In the genomic region with DNA sequence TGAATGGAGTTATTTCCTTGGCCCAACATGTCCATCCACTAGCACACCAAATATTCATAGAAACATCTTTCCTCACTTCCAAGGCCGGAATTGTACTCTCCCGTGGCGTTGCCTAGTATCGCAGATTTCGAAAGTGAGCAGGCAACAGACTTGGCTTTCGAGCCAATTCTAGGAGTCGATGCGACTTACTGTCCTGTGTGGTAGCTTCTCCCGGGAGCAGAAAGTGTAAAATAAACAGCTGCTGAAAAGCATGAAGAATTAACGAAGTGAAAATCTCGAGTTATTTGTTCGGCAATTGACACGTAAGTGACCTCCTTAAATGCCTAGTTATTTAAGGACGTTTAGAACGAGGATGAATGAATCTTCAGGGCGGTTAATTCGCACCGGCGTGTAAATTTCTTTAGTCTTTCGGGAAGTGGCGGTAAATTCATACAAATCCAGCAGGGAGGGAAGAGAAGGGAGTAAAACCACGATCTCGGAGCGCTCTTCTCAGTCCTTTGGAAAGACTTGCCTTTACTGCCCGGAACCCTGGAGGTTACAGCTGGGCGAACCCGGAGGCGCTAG, we compare ENCODE assay signal across 8 cellular contexts. TPM values are rescaled to one million over a fixed set of nuclear protein-coding genes. Genes with fewer than 3 reads are reported as not detected.
DNase-seq lines count a peak whose midpoint lies in the region; TF ChIP-seq lines count a peak whose summit lies in the region.

No MANE protein-coding gene starts in this region.

- POLR2A ChIA-PET in BJ (lab: Charles Lee): no interaction called here

- TF ChIP-seq CTCF in BJ (IDR thresholded peaks at IDR 0.05; ENCODE audit: insufficient read depth, low read depth, low read length) (no peak), Peyer's patch (IDR thresholded peaks at IDR 0.05) (no peak), chondrocyte (IDR thresholded peaks at IDR 0.05) (no peak)

- no peaks in the 10 kb centered on the region for H3K9me3 Mint-ChIP-seq in chondrocyte (ENCODE audit: low read depth)

- no peaks in the 10 kb centered on the region for H3K9me3 ChIP-seq in Peyer's patch

- H3K36me3 Mint-ChIP-seq in chondrocyte (ENCODE audit: low read depth): no peaks in the 10 kb centered on the region

- H3K27me3 ChIP-seq in BJ (ENCODE audit: control insufficient read depth, insufficient read depth, low read length) (peaks cover 8% of the 10 kb centered on the region), H7 (ENCODE audit: control insufficient read depth, insufficient read depth, low read length) (peaks cover 17% of the 10 kb centered on the region), Peyer's patch (no peaks in the 10 kb centered on the region)

- peak overlapping the region; percentile 57 for H3K4me3 ChIP-seq in BJ (ENCODE audit: low read depth, low read length)
- peak overlapping the region; percentile 93 for H3K4me3 ChIP-seq in H7 (ENCODE audit: insufficient read depth, low read depth, low read length)
- peak overlapping the region; percentile 54 to 99 (median 86) for H3K4me3 ChIP-seq in Peyer's patch

- peaks cover 47% of the 10 kb centered on the region for H3K4me1 Mint-ChIP-seq in chondrocyte (ENCODE audit: low read depth)

- peak overlapping the region; percentile 52 to 96 (median 88) for H3K27ac ChIP-seq in Peyer's patch

- peaks cover 0 to 31% (median 0%) of the 10 kb centered on the region in 4 donors for H3K4me1 ChIP-seq in Peyer's patch

- peak overlapping the region; percentile 81 for H3K27ac Mint-ChIP-seq in chondrocyte (ENCODE audit: unreplicated experiment)

- CTCF ChIA-PET in BJ (lab: Yijun Ruan, JAX): interaction anchor here (1.0 to 2.5 kb wide), 4 partner anchors 11 to 408 kb away, joined by 3 to 8 read pairs (median 4); no protein-coding TSS in a partner anchor

- no peak for TF ChIP-seq POLR2A in Peyer's patch (IDR thresholded peaks at IDR 0.05)

- no peak for DNase-seq in BJ (ENCODE audit: low read depth)
- DNase-seq in H7: peak; percentile 26
- peak in 1 of 3 donors; percentile 68 for DNase-seq in Peyer's patch
- no peak for DNase-seq in chondrocyte (ENCODE audit: low spot score)
- DNase-seq in kidney glomerular epithelial cell (lab: John Stamatoyannopoulos, UW): peak; percentile 82
- DNase-seq in stimulated activated CD4-positive, alpha-beta T cell treated with anti-CD3 and anti-CD28 coated beads, Interleukin-4, amount 100 ng/mL, for 24 hours: peak; percentile 9
- DNase-seq in stimulated activated naive CD4-positive, alpha-beta T cell treated with Interleukin-2 at 50 U/mL for 16 hours (lab: John Stamatoyannopoulos, UW): no peak
- DNase-seq in NCI-H1417 treated with DMSO at 0.1 percent for 48 hours (lab: John Stamatoyannopoulos, UW): no peak

- H3K36me3 ChIP-seq in BJ (ENCODE audit: control insufficient read depth, insufficient read depth, low read length) (no peaks in the 10 kb centered on the region), H7 (replicated peaks; ENCODE audit: control insufficient read depth, insufficient read depth, low read length) (no peaks in the 10 kb centered on the region), Peyer's patch (no peaks in the 10 kb centered on the region)

- H3K4me3 Mint-ChIP-seq in chondrocyte (ENCODE audit: unreplicated experiment): peak overlapping the region; percentile 81

- no peaks in the 10 kb centered on the region for H3K27me3 Mint-ChIP-seq in chondrocyte (ENCODE audit: low read depth)

RNA-seq across cellular contexts. Expression of a gene that starts 0.4 kb away (rescaled TPM):
- polyA plus RNA-seq in BJ (2011; rRNA removed): 0.66 and 0.74 TPM in 2 replicates
- polyA minus RNA-seq in BJ (2011; rRNA and poly(A)+ RNA removed): 0.67 and 2.2 TPM in 2 replicates
- 10.1 and 12.6 TPM in 2 replicates for total RNA-seq in H7 (2014; rRNA removed; shearing (Covaris generic))
- total RNA-seq in Peyer's patch (100 to 1,000 TPM in 3 of 4 donors, 10 to 100 TPM in 1; 77.6 to 488 (median 411) TPM), chondrocyte (8.3 to 75.9 TPM (median 8.9 TPM) in 3 replicates)

Comparison
In these comparisons a context has a peak if more than half of its experiments do, and no peak if none do; other contexts are left out.
1. DNase-seq: peak in H7 (single experiment), kidney glomerular epithelial cell (single experiment) and stimulated activated CD4-positive, alpha-beta T cell treated with anti-CD3 and anti-CD28 coated beads, Interleukin-4, amount 100 ng/mL, for 24 hours (single experiment); none in BJ (single experiment), chondrocyte (single experiment), stimulated activated naive CD4-positive, alpha-beta T cell treated with Interleukin-2 at 50 U/mL for 16 hours (single experiment) and NCI-H1417 treated with DMSO at 0.1 percent for 48 hours (single experiment).
2. Peak in every context shown above with its lines, with median percentiles within 50 percentile points of each other: H3K4me3 ChIP-seq.